Comparison of ENCODE assay signal across 8 cellular contexts in the genomic region with DNA sequence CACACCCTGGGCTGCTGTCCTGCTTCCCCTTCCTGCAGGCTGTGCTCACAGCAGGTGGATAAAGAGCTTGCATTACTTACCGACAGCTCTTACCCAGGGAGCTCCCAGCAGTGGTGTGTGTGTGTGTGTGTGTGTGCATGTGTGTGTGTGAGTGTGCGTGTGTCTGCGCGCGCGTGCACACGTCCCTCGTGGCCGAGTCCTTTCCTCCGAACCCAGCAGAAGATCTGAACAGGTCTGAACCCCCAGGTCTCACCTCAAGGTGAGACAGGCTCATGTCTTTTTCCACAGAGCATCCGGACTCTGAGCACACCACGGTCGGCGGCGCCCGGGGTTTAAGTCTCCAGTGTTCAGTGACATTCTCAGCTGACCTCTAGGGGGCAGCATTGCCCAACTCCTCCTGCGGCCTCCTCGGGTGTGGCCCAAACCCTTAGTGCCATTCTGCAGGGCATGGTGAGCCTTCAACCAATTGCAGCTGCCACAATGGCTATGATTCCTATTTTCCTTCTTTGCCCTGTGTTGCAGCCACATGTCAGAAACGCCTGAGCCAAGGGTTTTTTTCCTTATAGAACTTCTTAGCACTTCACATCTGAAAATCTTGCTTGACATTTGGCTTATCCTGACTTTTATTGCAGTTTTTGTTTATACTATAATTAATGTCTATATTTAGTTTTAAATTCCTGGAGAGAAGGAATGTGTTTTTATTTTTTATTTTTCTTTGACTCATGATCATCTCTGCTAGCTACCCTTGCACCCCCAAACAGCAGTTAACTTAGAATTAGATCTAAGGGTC.
DNase-seq lines count a peak whose midpoint lies in the region; ATAC-seq lines count a peak whose summit lies in the region.

No MANE protein-coding gene starts in this region.

- peak; percentile 91 for ATAC-seq in GM18867 (IDR thresholded peaks at IDR 0.05; ENCODE audit: unreplicated experiment)
- ATAC-seq in HG03066 (IDR thresholded peaks at IDR 0.05; ENCODE audit: low read depth, unreplicated experiment) = peak; percentile 81
- peak; percentile 93 for ATAC-seq in left colon

- intact Hi-C loops in left colon (cut with DNase I, micrococcal nuclease) = no loop called here

- DNase-seq in AG08396 (ENCODE audit: low spot score) (peak; percentile 85), NCI-H2171 (lab: John Stamatoyannopoulos, UW) (peak; percentile 75), cerebellar cortex (ENCODE audit: low spot score) (peak; percentile 75), left colon (peak; percentile 63 to 78)
- DNase-seq in activated CD4-positive, alpha-beta T cell treated with anti-CD3 and anti-CD28 coated beads for 1 hour = peak; percentile 61
- peak; percentile 83 for DNase-seq in stimulated activated CD4-positive, alpha-beta T cell treated with anti-CD3 and anti-CD28 coated beads, Interleukin-4, amount 100 ng/mL, for 24 hours

Comparison
In these comparisons a context has a peak if more than half of its experiments do, and no peak if none do; other contexts are left out.
1. Peak in every context shown above with its lines: DNase-seq and ATAC-seq.